In genomic region chr4:25440478-25441030, GRCh38 we compare ENCODE assay signal across 9 cellular contexts.
DNase-seq lines count a peak whose midpoint lies in the region; ATAC-seq and TF ChIP-seq lines count a peak whose summit lies in the region.
"Had no signal": no experiment of that assay in that cellular context is flagged by ENCODE, and none has a peak within 500 bp of the region (broad histone marks: within the 10 kb centered on the region; RNA-seq: fewer than 3 reads in every experiment).

No MANE protein-coding gene starts in this region.

- TF ChIP-seq POLR2A in uterus (IDR thresholded peaks at IDR 0.05), result no peak
- TF ChIP-seq POLR2A in GM18505 (IDR thresholded peaks at IDR 0.05; ENCODE audit: borderline replicate concordance, extremely low read depth, insufficient read depth, insufficient read length), result no peak

- no peaks in the 10 kb centered on the region for H3K9me3 ChIP-seq in uterus

- intact Hi-C loops in head of caudate nucleus (cut with DNase I), result loop anchor here (2.0 kb wide), 1 partner anchor 328 kb away; no protein-coding TSS in a partner anchor
- intact Hi-C loops in uterus (cut with DNase I; ENCODE audit: low total_unique reads), result no loop called here

- no peak for ATAC-seq in GM18505 (IDR thresholded peaks at IDR 0.05; ENCODE audit: unreplicated experiment)

- no peaks in the 10 kb centered on the region for H3K27me3 ChIP-seq in uterus

- TF ChIP-seq CTCF in uterus (IDR thresholded peaks at IDR 0.05), result no peak

- peaks cover 5 to 7% of the 10 kb centered on the region in 2 donors for H3K4me1 ChIP-seq in uterus

- DNase-seq in NCI-H1092 (lab: John Stamatoyannopoulos, UW), result peak; percentile 39
- no peak for DNase-seq in NCI-H1092 treated with DMSO at 0.1 percent for 48 hours (lab: John Stamatoyannopoulos, UW)
- DNase-seq in head of caudate nucleus, result peak in 37 of 42 donors; percentile 11 to 75 (median 40)
- DNase-seq in middle frontal gyrus (ENCODE audit: extremely low spot score, low spot score), result peak; percentile 8
- peak; percentile 24 to 48 for DNase-seq in uterus
- DNase-seq in glomerular visceral epithelial cell (ENCODE audit: extremely low spot score), result no peak
- DNase-seq in Kasumi-1 (lab: John Stamatoyannopoulos, UW), result no peak

- H3K4me3 ChIP-seq in uterus, result no peak overlapping the region
- H3K4me3 ChIP-seq: smooth muscle cell had no signal

- peak overlapping the region; percentile 52 to 61 for H3K27ac ChIP-seq in uterus

- H3K36me3 ChIP-seq in uterus, result no peaks in the 10 kb centered on the region

Comparison
In these comparisons a context has a peak if more than half of its experiments do, and no peak if none do; other contexts are left out.
1. DNase-seq: peak in NCI-H1092 (single experiment), head of caudate nucleus (37 of 42), middle frontal gyrus (single experiment) and uterus (2 of 2); none in NCI-H1092 treated with DMSO at 0.1 percent for 48 hours (single experiment), glomerular visceral epithelial cell (single experiment) and Kasumi-1 (0 of 2).